In the genomic region with DNA sequence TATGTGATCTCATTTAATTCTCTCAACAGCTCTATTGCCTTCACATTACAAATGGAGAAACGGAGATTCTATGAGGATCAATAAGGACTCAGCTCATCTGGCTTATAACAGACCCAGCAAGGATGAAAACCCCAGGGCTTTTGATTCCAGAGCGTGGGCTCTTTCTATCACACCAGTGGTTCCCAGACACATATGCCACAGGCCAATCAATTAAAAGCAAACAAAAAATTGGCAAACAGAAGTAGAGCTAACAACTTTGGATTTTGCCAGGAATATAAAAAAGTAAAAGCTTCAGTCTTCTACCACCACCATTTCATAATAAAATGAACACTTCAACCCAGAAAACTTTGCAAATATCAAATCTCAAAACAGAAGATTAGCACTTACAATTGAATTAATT, we compare ENCODE assay signal across 37 cellular contexts.
"Had no signal": no experiment of that assay in that cellular context is flagged by ENCODE, and none has a peak within 500 bp of the region (broad histone marks: within the 10 kb centered on the region; RNA-seq: fewer than 3 reads in every experiment).

No MANE protein-coding gene starts in this region.

- H3K36me3 Mint-ChIP-seq: activated CD4-positive, alpha-beta memory T cell treated with anti-CD3 and anti-CD28 coated beads for 36 hours; activated naive CD8-positive, alpha-beta T cell treated with anti-CD3 and anti-CD28 coated beads for 36 hours had no signal

- DNase-seq: activated B cell treated with CpG ODN at 0.5 μM for 24 hours; activated CD4-positive, alpha-beta memory T cell treated with anti-CD3 and anti-CD28 coated beads for 36 hours; activated CD4-positive, alpha-beta T cell treated with anti-CD3 and anti-CD28 coated beads for 4 hours; activated CD4-positive, alpha-beta T cell treated with anti-CD3 and anti-CD28 coated beads, Interleukin-2, amount 10 ng/mL, durations not matched to agents 24 days and 14 days; activated CD4-positive, alpha-beta T cell treated with anti-CD3 and anti-CD28 coated beads, Interleukin-2, amount 50 U/mL, for 1 hour; activated CD4-positive, alpha-beta T cell treated with anti-CD3 and anti-CD28 coated beads, Interleukin-2, amount 50 U/mL, for 4 hours; activated CD4-positive, CD25-positive, alpha-beta regulatory T cell treated with anti-CD3 and anti-CD28 coated beads, Interleukin-2, amount 50 U/mL, for 72 hours; activated CD8-positive, alpha-beta memory T cell treated with anti-CD3 and anti-CD28 coated beads, Interleukin-2, amount 50 U/mL, for 4 hours; activated CD8-positive, alpha-beta T cell treated with anti-CD3 and anti-CD28 coated beads for 36 hours; activated effector memory CD4-positive, alpha-beta T cell treated with anti-CD3 and anti-CD28 coated beads, Interleukin-2, amount 50 U/mL, for 16 hours; activated gamma-delta T cell treated with Interleukin-2 at 50 U/mL for 16 hours; activated naive CD4-positive, alpha-beta T cell; activated naive CD4-positive, alpha-beta T cell treated with anti-CD3 and anti-CD28 coated beads for 36 hours; activated naive CD4-positive, alpha-beta T cell treated with anti-CD3 and anti-CD28 coated beads, Interleukin-2, amount 50 U/mL, for 16 hours; activated naive CD8-positive, alpha-beta T cell treated with anti-CD3 and anti-CD28 coated beads for 36 hours; activated T-cell treated with anti-CD3 and anti-CD28 coated beads for 4 hours; activated T-cell treated with anti-CD3 and anti-CD28 coated beads, Interleukin-2, amount 50 U/mL, for 1 hour; activated T-cell treated with anti-CD3 and anti-CD28 coated beads, Interleukin-2, amount 50 U/mL, for 4 hours; activated T-cell treated with anti-CD3 and anti-CD28 coated beads, Interleukin-2, amount 50 U/mL, for 72 hours; adrenal gland; amniotic stem cell; aorta; body of pancreas; brain microvascular endothelial cell; central memory CD4-positive, alpha-beta T cell; T-helper 1 cell; T-helper 2 cell; T-helper 9 cell had no signal

- H3K4me3 ChIP-seq: adrenal gland, body of pancreas, breast epithelium had no signal

- H3K4me1 ChIP-seq: adrenal gland, body of pancreas, breast epithelium had no signal

- H3K9me3 Mint-ChIP-seq: activated CD4-positive, alpha-beta T cell treated with anti-CD3 and anti-CD28 coated beads, Interleukin-2, amount 10 ng/mL, durations not matched to agents 24 days and 14 days; activated naive CD8-positive, alpha-beta T cell treated with anti-CD3 and anti-CD28 coated beads for 36 hours; activated T-cell treated with anti-CD3 and anti-CD28 coated beads, Interleukin-2, amount 50 U/mL, for 4 hours; activated T-helper 1 cell treated with anti-CD3 and anti-CD28 coated beads, Interleukin-12 subunit alpha, Interleukin-12 subunit beta, Interleukin-2, Interleukin-4 antibody, amounts not matched to agents 30 ng/mL and 10 ng/mL and 1 ng/mL, durations not matched to agents 14 hours and 24 hours and 36 hours; T-helper 2 cell treated with Interferon-gamma antibody and Interleukin-4, amounts not matched to agents 5 μg/mL and 100 μg/mL, for 36 hours had no signal

- H3K27ac Mint-ChIP-seq: activated B cell treated with CpG ODN at 0.5 μM for 24 hours; activated CD4-positive, alpha-beta memory T cell treated with anti-CD3 and anti-CD28 coated beads for 36 hours; activated CD4-positive, alpha-beta T cell treated with anti-CD3 and anti-CD28 coated beads, Interleukin-2, amount 10 ng/mL, durations not matched to agents 24 days and 14 days; activated CD8-positive, alpha-beta T cell treated with anti-CD3 and anti-CD28 coated beads for 36 hours; activated naive CD4-positive, alpha-beta T cell treated with anti-CD3 and anti-CD28 coated beads for 36 hours; activated naive CD4-positive, alpha-beta T cell treated with anti-CD3 and anti-CD28 coated beads, Interleukin-2, amount 50 U/mL, for 72 hours; activated naive CD8-positive, alpha-beta T cell treated with anti-CD3 and anti-CD28 coated beads for 36 hours; activated T-cell treated with anti-CD3 and anti-CD28 coated beads, Interleukin-2, amount 50 U/mL, for 72 hours; activated T-helper 1 cell treated with anti-CD3 and anti-CD28 coated beads, Interleukin-12 subunit alpha, Interleukin-12 subunit beta, Interleukin-2, Interleukin-4 antibody, amounts not matched to agents 30 ng/mL and 10 ng/mL and 1 ng/mL, durations not matched to agents 14 hours and 24 hours and 36 hours; activated T-helper 17 cell treated with anti-CD3 and anti-CD28 coated beads, Interleukin-2, amount 50 U/mL, for 72 hours; T-helper 1 cell treated with Interleukin-12 subunit alpha and Interleukin-12 subunit beta and Interleukin-4 antibody, amounts not matched to agents 30 μg/mL and 1 μg/mL, for 36 hours; T-helper 2 cell treated with Interferon-gamma antibody and Interleukin-4, amounts not matched to agents 5 μg/mL and 100 μg/mL, for 36 hours had no signal

- H3K4me1 Mint-ChIP-seq: activated B cell treated with CpG ODN at 0.5 μM for 24 hours; activated CD4-positive, alpha-beta T cell treated with anti-CD3 and anti-CD28 coated beads, Interleukin-2, amount 10 ng/mL, durations not matched to agents 24 days and 14 days; activated naive CD8-positive, alpha-beta T cell treated with anti-CD3 and anti-CD28 coated beads for 36 hours; activated T-helper 17 cell treated with anti-CD3 and anti-CD28 coated beads, Interleukin-2, amount 50 U/mL, for 72 hours had no signal

- H3K27me3 Mint-ChIP-seq: activated B cell treated with CpG ODN at 0.5 μM for 24 hours; activated CD4-positive, alpha-beta memory T cell treated with anti-CD3 and anti-CD28 coated beads for 36 hours; activated CD4-positive, alpha-beta T cell treated with anti-CD3 and anti-CD28 coated beads, Interleukin-2, amount 10 ng/mL, durations not matched to agents 24 days and 14 days; activated CD8-positive, alpha-beta T cell treated with anti-CD3 and anti-CD28 coated beads for 36 hours; activated naive CD8-positive, alpha-beta T cell treated with anti-CD3 and anti-CD28 coated beads for 36 hours; activated T-helper 17 cell treated with anti-CD3 and anti-CD28 coated beads, Interleukin-2, amount 50 U/mL, for 72 hours had no signal

- ATAC-seq: activated CD8-positive, alpha-beta T cell treated with anti-CD3 and anti-CD28 coated beads for 36 hours; activated naive CD4-positive, alpha-beta T cell treated with anti-CD3 and anti-CD28 coated beads, Interleukin-2, amount 50 U/mL, for 72 hours; activated T-cell treated with anti-CD3 and anti-CD28 coated beads, Interleukin-2, amount 50 U/mL, for 4 hours; activated T-cell treated with anti-CD3 and anti-CD28 coated beads, Interleukin-2, amount 50 U/mL, for 72 hours; activated T-helper 17 cell treated with anti-CD3 and anti-CD28 coated beads, Interleukin-2, amount 50 U/mL, for 72 hours; body of pancreas had no signal

- H3K27me3 ChIP-seq: adrenal gland, body of pancreas, brain microvascular endothelial cell, breast epithelium had no signal

- H3K36me3 ChIP-seq: adrenal gland, brain microvascular endothelial cell, breast epithelium had no signal

- H3K4me3 Mint-ChIP-seq: activated B cell treated with CpG ODN at 0.5 μM for 24 hours; activated CD4-positive, alpha-beta memory T cell treated with anti-CD3 and anti-CD28 coated beads for 36 hours; activated CD4-positive, alpha-beta T cell treated with anti-CD3 and anti-CD28 coated beads, Interleukin-2, amount 10 ng/mL, durations not matched to agents 24 days and 14 days; activated CD8-positive, alpha-beta T cell treated with anti-CD3 and anti-CD28 coated beads for 36 hours; activated naive CD4-positive, alpha-beta T cell treated with anti-CD3 and anti-CD28 coated beads for 36 hours; activated naive CD8-positive, alpha-beta T cell treated with anti-CD3 and anti-CD28 coated beads for 36 hours; activated T-cell treated with anti-CD3 and anti-CD28 coated beads, Interleukin-2, amount 50 U/mL, for 4 hours; activated T-cell treated with anti-CD3 and anti-CD28 coated beads, Interleukin-2, amount 50 U/mL, for 72 hours; activated T-helper 1 cell treated with anti-CD3 and anti-CD28 coated beads, Interleukin-12 subunit alpha, Interleukin-12 subunit beta, Interleukin-2, Interleukin-4 antibody, amounts not matched to agents 30 ng/mL and 10 ng/mL and 1 ng/mL, durations not matched to agents 14 hours and 24 hours and 36 hours; activated T-helper 17 cell treated with anti-CD3 and anti-CD28 coated beads, Interleukin-2, amount 50 U/mL, for 72 hours; T-helper 1 cell treated with Interleukin-12 subunit alpha and Interleukin-12 subunit beta and Interleukin-4 antibody, amounts not matched to agents 30 μg/mL and 1 μg/mL, for 36 hours; T-helper 2 cell treated with Interferon-gamma antibody and Interleukin-4, amounts not matched to agents 5 μg/mL and 100 μg/mL, for 36 hours had no signal

- H3K27ac ChIP-seq: adrenal gland, body of pancreas, brain microvascular endothelial cell, breast epithelium, VCaP had no signal

- H3K9me3 ChIP-seq: adrenal gland, body of pancreas, breast epithelium had no signal

- FAIRE-seq: astrocyte, TTC549 had no signal
